In the genomic region with DNA sequence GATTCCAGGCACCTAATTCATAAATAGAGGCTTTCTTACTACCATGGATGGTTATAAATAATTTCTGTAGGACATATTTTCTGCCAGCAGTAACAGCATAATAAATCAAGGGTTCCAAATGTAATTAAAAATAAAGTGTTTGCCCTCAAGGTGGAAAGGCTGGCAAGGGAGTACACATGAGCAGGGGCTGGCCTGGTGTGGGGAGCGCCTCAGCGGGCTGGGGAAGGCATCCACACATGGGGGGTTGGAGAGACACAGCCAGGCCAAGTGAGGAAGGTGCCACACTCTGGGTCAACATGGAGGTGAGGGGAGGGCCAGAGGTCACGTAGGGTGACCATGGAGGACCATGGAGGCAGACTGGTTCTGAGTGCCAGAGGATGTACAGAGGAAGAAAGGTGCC, we compare ENCODE assay signal across 2 cellular contexts.
TF ChIP-seq lines count a peak whose summit lies in the region.

No MANE protein-coding gene starts in this region.

TF ChIP-seq in SK-N-SH, 30 proteins besides CTCF, POLR2A, EP300 and RAD21 (continued from another document):
- TF ChIP-seq, protein P1, sequence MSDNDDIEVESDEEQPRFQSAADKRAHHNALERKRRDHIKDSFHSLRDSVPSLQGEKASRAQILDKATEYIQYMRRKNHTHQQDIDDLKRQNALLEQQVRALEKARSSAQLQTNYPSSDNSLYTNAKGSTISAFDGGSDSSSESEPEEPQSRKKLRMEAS (IDR thresholded peaks at IDR 0.05; ENCODE audit: low read depth): no peak
- TF ChIP-seq MXI1 (IDR thresholded peaks at IDR 0.05; ENCODE audit: low read depth, low read length): no peak
- no peak for TF ChIP-seq FOXJ3 (CRISPR knock-in tag; IDR thresholded peaks at IDR 0.05)
- no peak for TF ChIP-seq YY1 (IDR thresholded peaks at IDR 0.05; ENCODE audit: low read depth)

TF ChIP-seq in SK-N-SH treated with all-trans-retinoic acid at 6 μM for 48 hours, 23 proteins besides CTCF, POLR2A, EP300 and RAD21 (continued from another document):
- TF ChIP-seq, protein P2, sequence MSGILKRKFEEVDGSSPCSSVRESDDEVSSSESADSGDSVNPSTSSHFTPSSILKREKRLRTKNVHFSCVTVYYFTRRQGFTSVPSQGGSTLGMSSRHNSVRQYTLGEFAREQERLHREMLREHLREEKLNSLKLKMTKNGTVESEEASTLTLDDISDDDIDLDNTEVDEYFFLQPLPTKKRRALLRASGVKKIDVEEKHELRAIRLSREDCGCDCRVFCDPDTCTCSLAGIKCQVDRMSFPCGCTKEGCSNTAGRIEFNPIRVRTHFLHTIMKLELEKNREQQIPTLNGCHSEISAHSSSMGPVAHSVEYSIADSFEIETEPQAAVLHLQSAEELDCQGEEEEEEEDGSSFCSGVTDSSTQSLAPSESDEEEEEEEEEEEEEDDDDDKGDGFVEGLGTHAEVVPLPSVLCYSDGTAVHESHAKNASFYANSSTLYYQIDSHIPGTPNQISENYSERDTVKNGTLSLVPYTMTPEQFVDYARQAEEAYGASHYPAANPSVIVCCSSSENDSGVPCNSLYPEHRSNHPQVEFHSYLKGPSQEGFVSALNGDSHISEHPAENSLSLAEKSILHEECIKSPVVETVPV (CRISPR knock-in tag; IDR thresholded peaks at IDR 0.05): no peak
- TF ChIP-seq ZNF70 (CRISPR knock-in tag; IDR thresholded peaks at IDR 0.05) (no peak), OSR1 (CRISPR knock-in tag; IDR thresholded peaks at IDR 0.05) (no peak), ZNF565 (CRISPR knock-in tag; conservative IDR thresholded peaks at IDR 0.05; ENCODE audit: low read depth) (no peak), RARB (CRISPR knock-in tag; IDR thresholded peaks at IDR 0.05) (no peak), BACH2 (CRISPR knock-in tag; IDR thresholded peaks at IDR 0.05; ENCODE audit: borderline replicate concordance) (no peak), ESRRG (CRISPR knock-in tag; IDR thresholded peaks at IDR 0.05) (no peak), TCF4 (CRISPR knock-in tag; IDR thresholded peaks at IDR 0.05; ENCODE audit: borderline replicate concordance) (no peak), ZNF8 (CRISPR knock-in tag; IDR thresholded peaks at IDR 0.05) (no peak)
- TF ChIP-seq, protein P3, sequence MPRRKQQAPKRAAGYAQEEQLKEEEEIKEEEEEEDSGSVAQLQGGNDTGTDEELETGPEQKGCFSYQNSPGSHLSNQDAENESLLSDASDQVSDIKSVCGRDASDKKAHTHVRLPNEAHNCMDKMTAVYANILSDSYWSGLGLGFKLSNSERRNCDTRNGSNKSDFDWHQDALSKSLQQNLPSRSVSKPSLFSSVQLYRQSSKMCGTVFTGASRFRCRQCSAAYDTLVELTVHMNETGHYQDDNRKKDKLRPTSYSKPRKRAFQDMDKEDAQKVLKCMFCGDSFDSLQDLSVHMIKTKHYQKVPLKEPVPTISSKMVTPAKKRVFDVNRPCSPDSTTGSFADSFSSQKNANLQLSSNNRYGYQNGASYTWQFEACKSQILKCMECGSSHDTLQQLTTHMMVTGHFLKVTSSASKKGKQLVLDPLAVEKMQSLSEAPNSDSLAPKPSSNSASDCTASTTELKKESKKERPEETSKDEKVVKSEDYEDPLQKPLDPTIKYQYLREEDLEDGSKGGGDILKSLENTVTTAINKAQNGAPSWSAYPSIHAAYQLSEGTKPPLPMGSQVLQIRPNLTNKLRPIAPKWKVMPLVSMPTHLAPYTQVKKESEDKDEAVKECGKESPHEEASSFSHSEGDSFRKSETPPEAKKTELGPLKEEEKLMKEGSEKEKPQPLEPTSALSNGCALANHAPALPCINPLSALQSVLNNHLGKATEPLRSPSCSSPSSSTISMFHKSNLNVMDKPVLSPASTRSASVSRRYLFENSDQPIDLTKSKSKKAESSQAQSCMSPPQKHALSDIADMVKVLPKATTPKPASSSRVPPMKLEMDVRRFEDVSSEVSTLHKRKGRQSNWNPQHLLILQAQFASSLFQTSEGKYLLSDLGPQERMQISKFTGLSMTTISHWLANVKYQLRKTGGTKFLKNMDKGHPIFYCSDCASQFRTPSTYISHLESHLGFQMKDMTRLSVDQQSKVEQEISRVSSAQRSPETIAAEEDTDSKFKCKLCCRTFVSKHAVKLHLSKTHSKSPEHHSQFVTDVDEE (CRISPR knock-in tag; IDR thresholded peaks at IDR 0.05): no peak
- TF ChIP-seq, protein P4, sequence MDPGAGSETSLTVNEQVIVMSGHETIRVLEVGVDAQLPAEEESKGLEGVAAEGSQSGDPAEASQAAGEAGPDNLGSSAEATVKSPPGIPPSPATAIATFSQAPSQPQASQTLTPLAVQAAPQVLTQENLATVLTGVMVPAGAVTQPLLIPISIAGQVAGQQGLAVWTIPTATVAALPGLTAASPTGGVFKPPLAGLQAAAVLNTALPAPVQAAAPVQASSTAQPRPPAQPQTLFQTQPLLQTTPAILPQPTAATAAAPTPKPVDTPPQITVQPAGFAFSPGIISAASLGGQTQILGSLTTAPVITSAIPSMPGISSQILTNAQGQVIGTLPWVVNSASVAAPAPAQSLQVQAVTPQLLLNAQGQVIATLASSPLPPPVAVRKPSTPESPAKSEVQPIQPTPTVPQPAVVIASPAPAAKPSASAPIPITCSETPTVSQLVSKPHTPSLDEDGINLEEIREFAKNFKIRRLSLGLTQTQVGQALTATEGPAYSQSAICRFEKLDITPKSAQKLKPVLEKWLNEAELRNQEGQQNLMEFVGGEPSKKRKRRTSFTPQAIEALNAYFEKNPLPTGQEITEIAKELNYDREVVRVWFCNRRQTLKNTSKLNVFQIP (CRISPR knock-in tag; IDR thresholded peaks at IDR 0.05; ENCODE audit: borderline replicate concordance, low read depth): no peak
TF ChIP-seq in SK-N-SH treated with all-trans-retinoic acid at 6 μM for 48 hours: peak in this region for 0.
